ENCODE assay signal across 8 cellular contexts in the genomic region with DNA sequence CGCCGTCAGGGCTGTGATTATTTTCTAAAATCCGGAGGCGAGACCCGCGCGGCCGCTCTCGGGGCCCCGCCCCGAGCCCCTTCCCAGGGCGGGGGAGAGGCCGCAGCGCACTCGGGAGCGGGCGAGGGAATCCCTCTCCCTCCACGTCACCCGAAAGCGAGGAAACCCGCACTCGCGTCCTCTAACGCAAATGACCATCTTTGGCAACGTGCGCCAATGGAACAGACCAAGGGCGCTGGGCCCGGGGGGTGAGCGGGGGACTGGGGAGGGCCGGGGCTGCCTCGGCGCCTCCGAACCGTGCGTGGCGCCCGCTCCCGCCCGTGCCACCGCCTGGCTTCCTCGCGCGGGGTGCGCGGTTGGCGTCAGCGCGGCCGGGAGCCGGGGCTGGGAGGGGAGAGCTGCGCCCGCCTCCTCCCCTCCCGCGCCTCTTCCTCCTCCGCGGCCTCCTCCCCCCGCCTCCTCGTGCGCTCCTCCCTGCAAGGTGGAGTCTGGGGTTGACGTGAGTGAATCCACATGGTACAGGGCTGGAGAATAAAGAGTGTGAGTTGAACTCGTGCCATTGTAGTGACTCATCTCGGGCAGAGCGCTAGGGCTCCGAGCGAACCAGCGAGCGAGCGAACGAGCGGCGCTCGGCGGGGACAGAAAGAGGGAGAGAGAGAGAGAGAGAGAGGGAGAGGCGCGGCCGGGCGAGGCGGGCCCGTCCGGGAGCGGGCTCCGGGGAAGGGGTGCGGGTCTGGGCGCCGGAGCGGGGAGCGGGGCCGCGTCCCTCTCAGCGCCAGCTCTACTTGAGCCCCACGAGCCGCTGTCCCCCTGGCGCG. TPM values are rescaled to one million over a fixed set of nuclear protein-coding genes. Genes with fewer than 3 reads are reported as not detected.
DNase-seq lines count a peak whose midpoint lies in the region; TF ChIP-seq lines count a peak whose summit lies in the region.

Gene FOSL2 (plus strand): TSS at position 562 of the 818 bp plus-strand sequence. CDS start 863 bp downstream, outside the sequence.

- peak; percentile 20; the same call in 1 of the 2 replicates for TF ChIP-seq CTCF in HFFc6 (IDR thresholded peaks at IDR 0.05)

- no peaks in the 10 kb centered on the region for H3K9me3 ChIP-seq in SK-N-MC (ENCODE audit: low read depth, low read length)

- H3K27ac Mint-ChIP-seq in HFFc6, result peak within 1 kb of the TSS; percentile 98
- H3K27ac Mint-ChIP-seq in activated naive CD4-positive, alpha-beta T cell treated with anti-CD3 and anti-CD28 coated beads, Interleukin-2, amount 10 ng/mL, durations not matched to agents 7 days and 5 days, result peak within 1 kb of the TSS; percentile 97

- peaks cover 32% of the 10 kb centered on the region for H3K4me1 Mint-ChIP-seq in HFFc6 (ENCODE audit: low read depth)
- H3K4me1 Mint-ChIP-seq in activated naive CD4-positive, alpha-beta T cell treated with anti-CD3 and anti-CD28 coated beads, Interleukin-2, amount 10 ng/mL, durations not matched to agents 7 days and 5 days, result peaks cover 17% of the 10 kb centered on the region

- peak within 1 kb of the TSS; percentile 85 for H3K9ac ChIP-seq in SK-N-MC (ENCODE audit: insufficient read length)

- H3K27me3 Mint-ChIP-seq in HFFc6 (ENCODE audit: insufficient read depth), result peaks cover 5% of the 10 kb centered on the region
- H3K27me3 Mint-ChIP-seq in activated naive CD4-positive, alpha-beta T cell treated with anti-CD3 and anti-CD28 coated beads, Interleukin-2, amount 10 ng/mL, durations not matched to agents 7 days and 5 days, result peaks cover 10% of the 10 kb centered on the region

- H3K4me3 Mint-ChIP-seq in HFFc6, result peak within 1 kb of the TSS; percentile 89
- H3K4me3 Mint-ChIP-seq in activated naive CD4-positive, alpha-beta T cell treated with anti-CD3 and anti-CD28 coated beads, Interleukin-2, amount 10 ng/mL, durations not matched to agents 7 days and 5 days, result peak within 1 kb of the TSS; percentile 82

- H3K27ac ChIP-seq in SK-N-MC (peak within 1 kb of the TSS; percentile 87), temporal lobe (ENCODE audit: low read depth, low read length) (peak within 1 kb of the TSS; percentile 95)

- no peaks in the 10 kb centered on the region for H3K36me3 ChIP-seq in SK-N-MC (ENCODE audit: insufficient read depth, low read length)

- H3K4me3 ChIP-seq in SK-N-MC, result peak within 1 kb of the TSS; percentile 86

- H3K36me3 Mint-ChIP-seq in HFFc6 (ENCODE audit: low read depth), result peaks cover 5% of the 10 kb centered on the region; the same call in 1 of the 2 replicates
- peaks cover 8% of the 10 kb centered on the region for H3K36me3 Mint-ChIP-seq in activated naive CD4-positive, alpha-beta T cell treated with anti-CD3 and anti-CD28 coated beads, Interleukin-2, amount 10 ng/mL, durations not matched to agents 7 days and 5 days

- DNase-seq in GM04503 (ENCODE audit: low read depth), result peak; percentile 99
- DNase-seq in HFFc6, result peak; percentile 100
- peak; percentile 52 for DNase-seq in NAMALWA (ENCODE audit: low spot score)
- peak; percentile 95 for DNase-seq in SK-N-MC (ENCODE audit: low read depth, low spot score)
- peak; percentile 96 for DNase-seq in activated naive CD4-positive, alpha-beta T cell treated with anti-CD3 and anti-CD28 coated beads, Interleukin-2, amount 10 ng/mL, durations not matched to agents 7 days and 5 days
- peak; percentile 84 for DNase-seq in germinal center (ENCODE audit: low spot score)
- peak; percentile 21 to 96 (median 86) for DNase-seq in nucleus accumbens (lab: John Stamatoyannopoulos, UW)

- peaks cover 8% of the 10 kb centered on the region; the same call in 1 of the 2 replicates for H3K9me3 Mint-ChIP-seq in HFFc6
- H3K9me3 Mint-ChIP-seq in activated naive CD4-positive, alpha-beta T cell treated with anti-CD3 and anti-CD28 coated beads, Interleukin-2, amount 10 ng/mL, durations not matched to agents 7 days and 5 days, result no peaks in the 10 kb centered on the region

- CTCF ChIA-PET in activated naive CD4-positive, alpha-beta T cell treated with anti-CD3 and anti-CD28 coated beads, Interleukin-2, amount 10 ng/mL, durations not matched to agents 7 days and 5 days (lab: Charles Lee), result interaction anchor here (1.0 to 2.3 kb wide), 3 partner anchors 27 to 638 kb away, joined by 3 to 6 read pairs (median 4); no protein-coding TSS in a partner anchor

RNA-seq across cellular contexts. Expression of gene FOSL2, which starts in this region (rescaled TPM):
- 100 to 1,000 TPM in 5 of 6 experiments, 10 to 100 TPM in 1; 90.1 to 128 (median 116) TPM for total RNA-seq in HFFc6 (2021; fragmentation: NEBNext Ultra II Directional; extraction: Animal tissue kit (Norgen Biotek cat#: 25700))
- total RNA-seq in temporal lobe, result 8.9 TPM

Comparison
In these comparisons a context has a peak if more than half of its experiments do, and no peak if none do; other contexts are left out.
1. Peak in every context shown above with its lines: DNase-seq, H3K4me3 ChIP-seq and H3K27ac ChIP-seq.